1 cellular context compared by ENCODE assay signal in genomic region chr2:201150454-201151020, GRCh38.
TF ChIP-seq lines count a peak whose summit lies in the region.

No MANE protein-coding gene starts in this region.

TF ChIP-seq in endothelial cell of umbilical vein, 7 proteins besides CTCF, POLR2A, EP300 and RAD21 (continued from another document):
- TF ChIP-seq JUN (IDR thresholded peaks at IDR 0.05; ENCODE audit: borderline replicate concordance, insufficient read depth, insufficient read length, low read depth) (no peak), GATA2 (IDR thresholded peaks at IDR 0.05; ENCODE audit: insufficient read depth, insufficient read length, low read depth, low read length) (no peak), EZH2 (IDR thresholded peaks at IDR 0.05; ENCODE audit: borderline replicate concordance, low read depth, low read length, severe bottlenecking) (no peak), FOS (IDR thresholded peaks at IDR 0.05; ENCODE audit: borderline replicate concordance, insufficient read depth, low read length) (no peak), MAX (IDR thresholded peaks at IDR 0.05; ENCODE audit: insufficient read depth, insufficient read length) (no peak), MYC (IDR thresholded peaks at IDR 0.05; ENCODE audit: low read depth, low read length) (no peak)
